8 cellular contexts compared by ENCODE assay signal in the genomic region with DNA sequence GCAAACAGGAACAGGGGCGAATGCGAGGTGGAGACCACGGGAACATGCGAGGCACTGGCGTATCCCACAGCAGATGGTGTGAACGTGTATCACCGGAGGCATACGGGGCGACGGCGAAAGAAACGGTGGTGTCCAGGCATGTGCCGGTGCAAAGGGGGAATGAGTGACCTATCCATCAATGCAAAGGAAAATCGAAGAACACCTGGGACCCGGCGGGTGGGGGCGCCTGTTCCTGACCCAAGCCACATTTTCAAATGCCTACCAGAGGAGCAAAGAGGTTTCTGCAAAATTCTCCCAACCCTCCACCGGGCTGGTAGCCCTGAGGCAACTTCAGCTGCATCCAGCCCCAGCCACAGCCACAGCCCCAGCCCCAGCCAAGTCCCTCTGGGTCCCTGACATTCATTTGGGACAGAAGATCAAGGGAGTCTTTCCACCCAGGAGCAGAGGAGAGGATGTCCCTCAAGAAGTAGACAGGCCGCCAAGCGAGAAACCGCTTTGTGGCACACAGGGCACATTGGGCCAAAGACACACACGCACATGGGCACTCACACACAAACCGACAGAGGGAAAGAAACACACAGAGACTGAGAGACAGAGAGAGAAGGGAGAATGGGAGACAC.
DNase-seq lines count a peak whose midpoint lies in the region; ATAC-seq and TF ChIP-seq lines count a peak whose summit lies in the region.

No MANE protein-coding gene starts in this region.

- peaks cover 6% of the 10 kb centered on the region for H3K9me3 Mint-ChIP-seq in activated naive CD4-positive, alpha-beta T cell treated with anti-CD3 and anti-CD28 coated beads, Interleukin-2, amount 10 ng/mL, durations not matched to agents 7 days and 5 days
- H3K9me3 Mint-ChIP-seq in activated naive CD4-positive, alpha-beta T cell treated with anti-CD3 and anti-CD28 coated beads, Interleukin-2, amount 50 U/mL, for 72 hours: no peaks in the 10 kb centered on the region
- H3K9me3 Mint-ChIP-seq in activated CD4-positive, alpha-beta memory T cell treated with anti-CD3 and anti-CD28 coated beads for 36 hours: no peaks in the 10 kb centered on the region

- peaks cover 0 to 14% (median 1%) of the 10 kb centered on the region in 4 donors for H3K4me1 ChIP-seq in right lobe of liver
- H3K4me1 ChIP-seq in tibial artery: peaks cover 0 to 61% (median 42%) of the 10 kb centered on the region in 4 donors
- H3K4me1 ChIP-seq in transverse colon: peaks cover 11 to 42% (median 37%) of the 10 kb centered on the region in 4 donors

- no peak overlapping the region for H3K4me3 ChIP-seq in right lobe of liver
- H3K4me3 ChIP-seq in tibial artery: peak overlapping the region; percentile 42 to 45
- no peak overlapping the region for H3K4me3 ChIP-seq in transverse colon

- WGBS in right lobe of liver (ENCODE audit: insufficient coverage, low coverage, low lambda C conversion rate, missing lambda C conversion rate): 54% methylated on average over 13 of the region's 23 CpGs
- WGBS in transverse colon (ENCODE audit: low coverage in 1 of 2), 2 donors: 56 to 61% methylated on average over 12 to 23 of the region's 23 CpGs

- no peak for ATAC-seq in activated naive CD4-positive, alpha-beta T cell treated with anti-CD3 and anti-CD28 coated beads, Interleukin-2, amount 50 U/mL, for 72 hours
- ATAC-seq in right lobe of liver (no peak), GM21717 (IDR thresholded peaks at IDR 0.05; ENCODE audit: unreplicated experiment) (no peak)

- TF ChIP-seq POLR2A in right lobe of liver (IDR thresholded peaks at IDR 0.05) (no peak), transverse colon (IDR thresholded peaks at IDR 0.05) (no peak)

- no peaks in the 10 kb centered on the region for H3K9me3 ChIP-seq in right lobe of liver
- no peaks in the 10 kb centered on the region for H3K9me3 ChIP-seq in tibial artery
- H3K9me3 ChIP-seq in transverse colon: no peaks in the 10 kb centered on the region

- in situ Hi-C loops in transverse colon (cut with MboI; ENCODE audit: low pct_ligation_motif_present in 1 of 4, low pct_unique_long_range_greater_than_20kb in 1 of 4, low sequenced_read_pairs in 3 of 4): loop anchor here in 2 of 4 donors (25.0 kb wide), 3 partner anchors 127 to 273 kb away; partner anchors contain the start of genes NINL (in 1 of the 2) and ZNF337 (in 1 of the 2)

- no peaks in the 10 kb centered on the region for H3K36me3 ChIP-seq in right lobe of liver
- H3K36me3 ChIP-seq in tibial artery: no peaks in the 10 kb centered on the region
- H3K36me3 ChIP-seq in transverse colon: no peaks in the 10 kb centered on the region

- CTCF ChIA-PET in activated naive CD4-positive, alpha-beta T cell treated with anti-CD3 and anti-CD28 coated beads, Interleukin-2, amount 10 ng/mL, durations not matched to agents 7 days and 5 days (lab: Charles Lee): no interaction called here
- CTCF ChIA-PET in activated CD4-positive, alpha-beta memory T cell treated with anti-CD3 and anti-CD28 coated beads for 36 hours (lab: Charles Lee): no interaction called here

- H3K27ac ChIP-seq in right lobe of liver (no peak overlapping the region), tibial artery (no peak overlapping the region), transverse colon (no peak overlapping the region)

- H3K27me3 Mint-ChIP-seq in activated naive CD4-positive, alpha-beta T cell treated with anti-CD3 and anti-CD28 coated beads, Interleukin-2, amount 10 ng/mL, durations not matched to agents 7 days and 5 days: peaks cover 100% of the 10 kb centered on the region
- peaks cover 84% of the 10 kb centered on the region for H3K27me3 Mint-ChIP-seq in activated CD4-positive, alpha-beta memory T cell treated with anti-CD3 and anti-CD28 coated beads for 36 hours

- H3K27me3 ChIP-seq in right lobe of liver (no peaks in the 10 kb centered on the region), tibial artery (no peaks in the 10 kb centered on the region), transverse colon (peaks cover 60% of the 10 kb centered on the region)

- H3K4me3 Mint-ChIP-seq in activated naive CD4-positive, alpha-beta T cell treated with anti-CD3 and anti-CD28 coated beads, Interleukin-2, amount 10 ng/mL, durations not matched to agents 7 days and 5 days: peak overlapping the region; percentile 46
- peak overlapping the region; percentile 53 for H3K4me3 Mint-ChIP-seq in activated CD4-positive, alpha-beta memory T cell treated with anti-CD3 and anti-CD28 coated beads for 36 hours

- no peak for DNase-seq in activated naive CD4-positive, alpha-beta T cell treated with anti-CD3 and anti-CD28 coated beads, Interleukin-2, amount 10 ng/mL, durations not matched to agents 7 days and 5 days
- DNase-seq in activated naive CD4-positive, alpha-beta T cell treated with anti-CD3 and anti-CD28 coated beads, Interleukin-2, amount 50 U/mL, for 72 hours (ENCODE audit: low spot score in 2 of 2): no peak
- DNase-seq in activated CD4-positive, alpha-beta memory T cell treated with anti-CD3 and anti-CD28 coated beads for 36 hours: no peak
- DNase-seq in right lobe of liver (peak in 2 of 3 donors; percentile 44), tibial artery (no peak), transverse colon (no peak)
- no peak for DNase-seq in stimulated activated CD4-positive, alpha-beta T cell treated with anti-CD3 and anti-CD28 coated beads, Interleukin-4, amount 100 ng/mL, for 24 hours

- POLR2A ChIA-PET in activated CD4-positive, alpha-beta memory T cell treated with anti-CD3 and anti-CD28 coated beads for 36 hours (lab: Charles Lee): no interaction called here

- peaks cover 60% of the 10 kb centered on the region for H3K4me1 Mint-ChIP-seq in activated naive CD4-positive, alpha-beta T cell treated with anti-CD3 and anti-CD28 coated beads, Interleukin-2, amount 10 ng/mL, durations not matched to agents 7 days and 5 days
- peaks cover 46% of the 10 kb centered on the region for H3K4me1 Mint-ChIP-seq in activated CD4-positive, alpha-beta memory T cell treated with anti-CD3 and anti-CD28 coated beads for 36 hours (ENCODE audit: low read depth)

- H3K36me3 Mint-ChIP-seq in activated naive CD4-positive, alpha-beta T cell treated with anti-CD3 and anti-CD28 coated beads, Interleukin-2, amount 10 ng/mL, durations not matched to agents 7 days and 5 days: no peaks in the 10 kb centered on the region
- peaks cover 0 to 11% of the 10 kb centered on the region in 2 donors for H3K36me3 Mint-ChIP-seq in activated naive CD4-positive, alpha-beta T cell treated with anti-CD3 and anti-CD28 coated beads, Interleukin-2, amount 50 U/mL, for 72 hours
- no peaks in the 10 kb centered on the region for H3K36me3 Mint-ChIP-seq in activated CD4-positive, alpha-beta memory T cell treated with anti-CD3 and anti-CD28 coated beads for 36 hours

- TF ChIP-seq EP300 in transverse colon (IDR thresholded peaks at IDR 0.05; ENCODE audit: low read depth): no peak

- intact Hi-C loops in activated CD4-positive, alpha-beta memory T cell treated with anti-CD3 and anti-CD28 coated beads for 36 hours (cut with micrococcal nuclease): no loop called here
- intact Hi-C loops in right lobe of liver (cut with DNase I) (no loop called here), tibial artery (cut with DNase I; ENCODE audit: low total_unique reads) (no loop called here), transverse colon (cut with DNase I; ENCODE audit: low total_unique reads) (no loop called here)

- no peak overlapping the region for H3K27ac Mint-ChIP-seq in activated naive CD4-positive, alpha-beta T cell treated with anti-CD3 and anti-CD28 coated beads, Interleukin-2, amount 10 ng/mL, durations not matched to agents 7 days and 5 days
- peak overlapping the region in 1 of 2 donors; percentile 24 for H3K27ac Mint-ChIP-seq in activated naive CD4-positive, alpha-beta T cell treated with anti-CD3 and anti-CD28 coated beads, Interleukin-2, amount 50 U/mL, for 72 hours
- no peak overlapping the region for H3K27ac Mint-ChIP-seq in activated CD4-positive, alpha-beta memory T cell treated with anti-CD3 and anti-CD28 coated beads for 36 hours

- TF ChIP-seq CTCF in right lobe of liver (IDR thresholded peaks at IDR 0.05): no peak
- TF ChIP-seq CTCF in tibial artery (IDR thresholded peaks at IDR 0.05): no peak
- TF ChIP-seq CTCF in transverse colon (IDR thresholded peaks at IDR 0.05): no peak

Comparison
In these comparisons a context has a peak if more than half of its experiments do, and no peak if none do; other contexts are left out.
1. DNase-seq: peak in right lobe of liver (2 of 3); none in activated naive CD4-positive, alpha-beta T cell treated with anti-CD3 and anti-CD28 coated beads, Interleukin-2, amount 10 ng/mL, durations not matched to agents 7 days and 5 days (single experiment), activated naive CD4-positive, alpha-beta T cell treated with anti-CD3 and anti-CD28 coated beads, Interleukin-2, amount 50 U/mL, for 72 hours (0 of 2), activated CD4-positive, alpha-beta memory T cell treated with anti-CD3 and anti-CD28 coated beads for 36 hours (single experiment), tibial artery (0 of 2), transverse colon (single experiment) and stimulated activated CD4-positive, alpha-beta T cell treated with anti-CD3 and anti-CD28 coated beads, Interleukin-4, amount 100 ng/mL, for 24 hours (single experiment).
2. H3K4me3 ChIP-seq: peak in tibial artery (2 of 2); none in right lobe of liver (0 of 3) and transverse colon (0 of 4).